In genomic region chr20:25481918-25482253, GRCh38 we compare ENCODE assay signal across 1 cellular context.
TF ChIP-seq lines count a peak whose summit lies in the region.

No MANE protein-coding gene starts in this region.

TF ChIP-seq in HepG2, 621 proteins besides CTCF, POLR2A, EP300 and RAD21 (continued from another document):
- peak; percentile 10; the same call in 1 of the 2 replicates for TF ChIP-seq ZNF687 (CRISPR knock-in tag; IDR thresholded peaks at IDR 0.05)
- 0 out of 2 replicates have a peak, but pooled peaks have one; percentile 8 for TF ChIP-seq NFKB2 (CRISPR knock-in tag; IDR thresholded peaks at IDR 0.05; ENCODE audit: borderline replicate concordance)
- no peak for TF ChIP-seq ZNF317 (CRISPR knock-in tag; IDR thresholded peaks at IDR 0.05)
- no peak for TF ChIP-seq SP2 (CRISPR knock-in tag; IDR thresholded peaks at IDR 0.05)
- no peak for TF ChIP-seq ZHX2 (IDR thresholded peaks at IDR 0.05; ENCODE audit: low read depth)
- no peak for TF ChIP-seq ZHX2 (CRISPR knock-in tag; IDR thresholded peaks at IDR 0.05; ENCODE audit: borderline replicate concordance)
- no peak for TF ChIP-seq HBP1 (CRISPR knock-in tag; IDR thresholded peaks at IDR 0.05; ENCODE audit: low read depth)
- no peak for TF ChIP-seq MZF1 (CRISPR knock-in tag; IDR thresholded peaks at IDR 0.05; ENCODE audit: borderline replicate concordance)
- TF ChIP-seq SP1 (IDR thresholded peaks at IDR 0.05), result no peak
- TF ChIP-seq SP1 (CRISPR knock-in tag; IDR thresholded peaks at IDR 0.05), result no peak
- no peak for TF ChIP-seq ZSCAN9 (CRISPR knock-in tag; IDR thresholded peaks at IDR 0.05; ENCODE audit: borderline replicate concordance)
- no peak for TF ChIP-seq FOXC1 (CRISPR knock-in tag; IDR thresholded peaks at IDR 0.05; ENCODE audit: borderline replicate concordance)
- TF ChIP-seq AKAP8 (CRISPR knock-in tag; IDR thresholded peaks at IDR 0.05), result no peak
- no peak for TF ChIP-seq ETV5 (CRISPR knock-in tag; IDR thresholded peaks at IDR 0.05; ENCODE audit: borderline replicate concordance)
- no peak for TF ChIP-seq ZNF83 (CRISPR knock-in tag; IDR thresholded peaks at IDR 0.05; ENCODE audit: borderline replicate concordance)
- no peak for TF ChIP-seq ZNF629 (CRISPR knock-in tag; conservative IDR thresholded peaks at IDR 0.05)
